Comparison of ENCODE assay signal across 14 cellular contexts in genomic region chr3:122555275-122556071, GRCh38. TPM values are rescaled to one million over a fixed set of nuclear protein-coding genes. Genes with fewer than 3 reads are reported as not detected.
A peak's percentile ranks its signal among the peaks of the same experiment; 100 is the strongest.
DNase-seq lines count a peak whose midpoint lies in the region; ATAC-seq and TF ChIP-seq lines count a peak whose summit lies in the region.
"Had no signal": no experiment of that assay in that cellular context is flagged by ENCODE, and none has a peak within 500 bp of the region (broad histone marks: within the 10 kb centered on the region; RNA-seq: fewer than 3 reads in every experiment).

No MANE protein-coding gene starts in this region.

- ATAC-seq in left lung (peak; percentile 61), GM18519 (IDR thresholded peaks at IDR 0.05; ENCODE audit: low FRiP score, unreplicated experiment) (no peak)
- ATAC-seq: stimulated activated naive CD8-positive, alpha-beta T cell treated with anti-CD3 and anti-CD28 coated beads, Interleukin-15, amount 100 ng/mL, for 72 hours had no signal

- no peaks in the 10 kb centered on the region for H3K9me3 ChIP-seq in left lung
- H3K9me3 ChIP-seq in thyroid gland = no peaks in the 10 kb centered on the region
- H3K9me3 ChIP-seq: psoas muscle had no signal

- H3K27me3 Mint-ChIP-seq in IgD-negative memory B cell = no peaks in the 10 kb centered on the region
- H3K27me3 Mint-ChIP-seq: CD4-positive, CD25-positive, alpha-beta regulatory T cell; stimulated activated naive CD8-positive, alpha-beta T cell treated with anti-CD3 and anti-CD28 coated beads, Interleukin-15, amount 100 ng/mL, for 72 hours had no signal

- DNase-seq in AG10803 (ENCODE audit: low read depth) (peak; percentile 51), brain microvascular endothelial cell (peak; percentile 40), left lung (no peak), thyroid gland (no peak), SKM-1 (lab: John Stamatoyannopoulos, UW; ENCODE audit: unreplicated experiment) (no peak), COLO829 (ENCODE audit: low spot score) (no peak)
- DNase-seq: CD4-positive, CD25-positive, alpha-beta regulatory T cell; NCI-H1048; NCI-H69; psoas muscle; SHP77 treated with DMSO at 0.1 percent for 48 hours; stimulated activated naive CD8-positive, alpha-beta T cell treated with anti-CD3 and anti-CD28 coated beads, Interleukin-15, amount 100 ng/mL, for 72 hours had no signal

- H3K27ac ChIP-seq in brain microvascular endothelial cell (no peak overlapping the region), left lung (no peak overlapping the region), thyroid gland (no peak overlapping the region)
- H3K27ac ChIP-seq: psoas muscle had no signal

- peaks cover 5% of the 10 kb centered on the region for H3K36me3 ChIP-seq in brain microvascular endothelial cell (replicated peaks)
- H3K36me3 ChIP-seq in left lung = peaks cover 0 to 91% of the 10 kb centered on the region in 2 donors
- peaks cover 23 to 39% of the 10 kb centered on the region in 2 donors for H3K36me3 ChIP-seq in thyroid gland

- H3K36me3 Mint-ChIP-seq in IgD-negative memory B cell = peaks cover 7% of the 10 kb centered on the region

- TF ChIP-seq CTCF in AG10803 (conservative IDR thresholded peaks at IDR 0.05; ENCODE audit: low read length) (no peak), brain microvascular endothelial cell (IDR thresholded peaks at IDR 0.05; ENCODE audit: low read depth, low read length, missing control alignments) (no peak), left lung (IDR thresholded peaks at IDR 0.05) (no peak), thyroid gland (IDR thresholded peaks at IDR 0.05) (no peak)

- H3K9me3 Mint-ChIP-seq in IgD-negative memory B cell = no peaks in the 10 kb centered on the region
- H3K9me3 Mint-ChIP-seq: CD4-positive, CD25-positive, alpha-beta regulatory T cell; stimulated activated naive CD8-positive, alpha-beta T cell treated with anti-CD3 and anti-CD28 coated beads, Interleukin-15, amount 100 ng/mL, for 72 hours had no signal

- H3K4me1 ChIP-seq in left lung (peaks cover 0 to 14% of the 10 kb centered on the region in 2 donors), thyroid gland (no peaks in the 10 kb centered on the region)

- no peak overlapping the region for H3K4me3 Mint-ChIP-seq in IgD-negative memory B cell
- H3K4me3 Mint-ChIP-seq: CD4-positive, CD25-positive, alpha-beta regulatory T cell; stimulated activated naive CD8-positive, alpha-beta T cell treated with anti-CD3 and anti-CD28 coated beads, Interleukin-15, amount 100 ng/mL, for 72 hours had no signal

- WGBS in thyroid gland, 2 donors = 90 to 91% methylated on average over 6 of the region's 6 CpGs

- TF ChIP-seq POLR2A in thyroid gland (IDR thresholded peaks at IDR 0.05) = no peak

- in situ Hi-C loops in brain microvascular endothelial cell (cut with HindIII; ENCODE audit: low pct_ligation_motif_present, low sequenced_read_pairs) = no loop called here

- H3K4me1 Mint-ChIP-seq in IgD-negative memory B cell = peaks cover 0 to 6% (median 2%) of the 10 kb centered on the region in 3 donors

- peak overlapping the region in 2 of 3 donors; percentile 0 to 76 for H3K27ac Mint-ChIP-seq in IgD-negative memory B cell
- H3K27ac Mint-ChIP-seq: CD4-positive, CD25-positive, alpha-beta regulatory T cell; stimulated activated naive CD8-positive, alpha-beta T cell treated with anti-CD3 and anti-CD28 coated beads, Interleukin-15, amount 100 ng/mL, for 72 hours had no signal

- intact Hi-C loops in left lung (cut with DNase I) (no loop called here), thyroid gland (cut with DNase I) (no loop called here)

- H3K27me3 ChIP-seq in brain microvascular endothelial cell (replicated peaks) (no peaks in the 10 kb centered on the region), left lung (no peaks in the 10 kb centered on the region), thyroid gland (no peaks in the 10 kb centered on the region)

- H3K4me3 ChIP-seq in AG10803 (ENCODE audit: low read length) = no peak overlapping the region
- H3K4me3 ChIP-seq in brain microvascular endothelial cell (ENCODE audit: low read depth, low read length) = no peak overlapping the region
- no peak overlapping the region for H3K4me3 ChIP-seq in left lung
- H3K4me3 ChIP-seq in thyroid gland (replicated peaks in 1 of 3) = no peak overlapping the region
- H3K4me3 ChIP-seq: psoas muscle had no signal

RNA-seq across cellular contexts. Expression of gene PARP9, which starts 8.6 kb away (rescaled TPM):
- 18.7 TPM for polyA plus RNA-seq in IgD-negative memory B cell
- total RNA-seq in left lung (10 to 100 TPM; 57.0 to 75.4 TPM), thyroid gland (10 to 100 TPM; 22.9 to 34.0 (median 31.5) TPM)

RNA-seq across cellular contexts. Expression of gene DTX3L, which starts 8.7 kb away (rescaled TPM):
- 21.4 TPM for polyA plus RNA-seq in IgD-negative memory B cell
- 10 to 100 TPM; 63.0 to 75.3 TPM for total RNA-seq in left lung
- 10 to 100 TPM; 21.1 to 32.1 (median 26.5) TPM for total RNA-seq in thyroid gland

RNA-seq across cellular contexts. Expression of gene PARP15, which starts 22.0 kb away (rescaled TPM):
- polyA plus RNA-seq in IgD-negative memory B cell = 16.6 TPM
- total RNA-seq in left lung (1 to 10 TPM; 3.1 to 5.8 TPM), thyroid gland (1 to 10 TPM; 1.2 to 2.3 (median 1.6) TPM)

RNA-seq across cellular contexts. Expression of gene KPNA1, which starts 40.7 kb away (rescaled TPM):
- 44.8 TPM for polyA plus RNA-seq in IgD-negative memory B cell
- total RNA-seq in left lung (10 to 100 TPM; 54.2 to 71.4 TPM), thyroid gland (10 to 100 TPM; 33.8 to 61.8 (median 40.9) TPM)

Comparison
In these comparisons a context has a peak if more than half of its experiments do, and no peak if none do; other contexts are left out.
1. DNase-seq: peak in AG10803 (single experiment) and brain microvascular endothelial cell (single experiment); none in left lung (0 of 2), thyroid gland (0 of 2), SKM-1 (single experiment) and COLO829 (single experiment).